8 cellular contexts compared by ENCODE assay signal in the genomic region with DNA sequence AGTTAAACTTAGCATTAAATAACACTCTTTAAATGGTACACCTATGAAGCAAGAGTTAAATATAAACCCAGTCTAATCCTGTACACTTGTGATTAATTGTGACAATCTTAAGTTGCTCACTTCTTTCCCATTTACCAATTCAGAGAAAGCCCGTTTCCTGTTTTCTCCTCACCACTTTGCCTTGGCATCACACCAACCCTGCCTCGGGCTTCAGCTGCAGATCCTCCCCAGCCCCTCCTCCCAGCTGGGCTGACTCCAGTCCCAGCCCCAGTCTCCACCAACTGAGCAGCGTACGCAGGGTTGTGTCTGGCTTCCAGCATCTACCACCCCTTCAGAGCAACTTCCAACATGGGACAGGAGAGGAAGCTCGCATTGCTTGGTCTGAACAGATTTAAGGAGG. TPM values are rescaled to one million over a fixed set of nuclear protein-coding genes. Genes with fewer than 3 reads are reported as not detected.
A peak's percentile ranks its signal among the peaks of the same experiment; 100 is the strongest.
DNase-seq lines count a peak whose midpoint lies in the region; ATAC-seq and TF ChIP-seq lines count a peak whose summit lies in the region.

No MANE protein-coding gene starts in this region.

- ATAC-seq in HG03469 (IDR thresholded peaks at IDR 0.05; ENCODE audit: unreplicated experiment) (no peak), GM21529 (IDR thresholded peaks at IDR 0.05; ENCODE audit: unreplicated experiment) (no peak)

- in situ Hi-C loops in astrocyte of the spinal cord (cut with HindIII; ENCODE audit: low sequenced_read_pairs), result no loop called here

- TF ChIP-seq POLR2A in lower leg skin (IDR thresholded peaks at IDR 0.05), result no peak

- WGBS in lower leg skin, 2 donors, result 16 to 18% methylated on average over 5 of the region's 5 CpGs

- DNase-seq in DMS153 (lab: John Stamatoyannopoulos, UW), result peak; percentile 75
- peak; percentile 73 for DNase-seq in NCI-H1694 treated with DMSO at 0.1 percent for 48 hours (lab: John Stamatoyannopoulos, UW)
- DNase-seq in astrocyte of the spinal cord (ENCODE audit: low read depth, low spot score), result peak; percentile 85
- DNase-seq in lower leg skin (ENCODE audit: low spot score in 2 of 2), result peak; percentile 62 to 92
- DNase-seq in NCI-H748 (lab: John Stamatoyannopoulos, UW; ENCODE audit: unreplicated experiment), result no peak
- DNase-seq in NOMO-1 (lab: John Stamatoyannopoulos, UW; ENCODE audit: unreplicated experiment in 2 of 2), result no peak

- intact Hi-C loops in lower leg skin (cut with DNase I; ENCODE audit: low total_unique reads), result no loop called here

- TF ChIP-seq CTCF in astrocyte of the spinal cord (IDR thresholded peaks at IDR 0.05; ENCODE audit: low read depth, low read length) (no peak), lower leg skin (IDR thresholded peaks at IDR 0.05) (no peak)

- H3K4me3 ChIP-seq in astrocyte of the spinal cord (ENCODE audit: low read depth, low read length) (no peak overlapping the region), lower leg skin (ENCODE audit: low read depth, poor library complexity, severe bottlenecking) (no peak overlapping the region)

RNA-seq across cellular contexts. Expression of a gene that starts 4.1 kb away (rescaled TPM):
- total RNA-seq in lower leg skin, result 10 to 100 TPM; 35.4 to 43.1 (median 37.9) TPM

RNA-seq across cellular contexts. Expression of a gene that starts 21.1 kb away (rescaled TPM):
- under 1 TPM in 2 of 4 donors, not detected in 2; 0.16 to 0.86 TPM for total RNA-seq in lower leg skin

RNA-seq across cellular contexts. Expression of a gene that starts 31.0 kb away (rescaled TPM):
- 1 to 10 TPM in 1 of 4 donors, under 1 TPM in 2, not detected in 1; 0.19 to 1.2 (median 0.39) TPM for total RNA-seq in lower leg skin

RNA-seq across cellular contexts. Expression of a gene that starts 37.7 kb away (rescaled TPM):
- 10 to 100 TPM; 29.1 to 49.1 (median 42.9) TPM for total RNA-seq in lower leg skin

Comparison
In these comparisons a context has a peak if more than half of its experiments do, and no peak if none do; other contexts are left out.
1. DNase-seq: peak in DMS153 (single experiment), NCI-H1694 treated with DMSO at 0.1 percent for 48 hours (single experiment), astrocyte of the spinal cord (single experiment) and lower leg skin (2 of 2); none in NCI-H748 (single experiment) and NOMO-1 (0 of 2).